In genomic region chr3:71989165-71989564, GRCh38 we compare ENCODE assay signal across 14 cellular contexts.
A peak's percentile ranks its signal among the peaks of the same experiment; 100 is the strongest.
DNase-seq lines count a peak whose midpoint lies in the region; TF ChIP-seq lines count a peak whose summit lies in the region.
"Had no signal": no experiment of that assay in that cellular context is flagged by ENCODE, and none has a peak within 500 bp of the region (broad histone marks: within the 10 kb centered on the region; RNA-seq: fewer than 3 reads in every experiment).

No MANE protein-coding gene starts in this region.

- DNase-seq in GOT3 (lab: John Stamatoyannopoulos, UW) (peak; percentile 32), RPMI7951 (ENCODE audit: low read depth) (peak; percentile 78), fibroblast of mammary gland (ENCODE audit: low read depth) (peak; percentile 95), NCI-H128 (lab: John Stamatoyannopoulos, UW; ENCODE audit: unreplicated experiment) (no peak), UCSD-AML1 (lab: John Stamatoyannopoulos, UW; ENCODE audit: unreplicated experiment) (no peak), SJCRH30 (no peak)
- no peak for DNase-seq in stimulated activated CD8-positive, alpha-beta memory T cell treated with anti-CD3 and anti-CD28 coated beads, Interleukin-4, amount 100 ng/mL, for 48 hours
- DNase-seq: lower lobe of right lung; natural killer cell; NCI-H1105 treated with DMSO at 0.1 percent for 48 hours; SK-N-SH; stimulated activated CD4-positive, alpha-beta T cell treated with anti-CD3 and anti-CD28 coated beads, Interleukin-15, amount 100 ng/mL, for 24 hours had no signal

- no peak overlapping the region for H2AFZ ChIP-seq in ACC112 (ENCODE audit: low read length, unreplicated experiment)

- H3K27me3 ChIP-seq in ACC112 (ENCODE audit: insufficient read depth, low read length) (no peaks in the 10 kb centered on the region), SJCRH30 (no peaks in the 10 kb centered on the region)

- H3K4me3 ChIP-seq in ACC112 (ENCODE audit: low read depth, low read length) (no peak overlapping the region), fibroblast of mammary gland (ENCODE audit: control insufficient read depth, low read depth, low read length) (no peak overlapping the region), SJCRH30 (no peak overlapping the region)
- H3K4me3 ChIP-seq: lower lobe of right lung, psoas muscle had no signal

- H3K27ac ChIP-seq in ACC112 (ENCODE audit: low read depth, low read length), result peak overlapping the region; percentile 17; the same call in 1 of the 2 replicates
- H3K27ac ChIP-seq in SJCRH30, result no peak overlapping the region
- H3K27ac ChIP-seq: lower lobe of right lung, psoas muscle had no signal

- TF ChIP-seq CTCF in fibroblast of mammary gland (conservative IDR thresholded peaks at IDR 0.05; ENCODE audit: control insufficient read depth, insufficient read depth, low read depth, low read length), result no peak

- no peaks in the 10 kb centered on the region for H3K79me2 ChIP-seq in ACC112 (ENCODE audit: control insufficient read depth, insufficient read depth, low read length, unreplicated experiment)

- H3K36me3 ChIP-seq in ACC112 (ENCODE audit: insufficient read depth, low read length) (no peaks in the 10 kb centered on the region), SJCRH30 (no peaks in the 10 kb centered on the region)
- H3K36me3 ChIP-seq: lower lobe of right lung had no signal

- peaks cover 5% of the 10 kb centered on the region for H3K4me1 ChIP-seq in ACC112 (ENCODE audit: control insufficient read depth, insufficient read depth, low read length, unreplicated experiment)
- H3K4me1 ChIP-seq in SJCRH30, result no peaks in the 10 kb centered on the region
- H3K4me1 ChIP-seq: lower lobe of right lung, psoas muscle had no signal

- no peaks in the 10 kb centered on the region for H3K9me3 ChIP-seq in SJCRH30 (replicated peaks)
- H3K9me3 ChIP-seq: lower lobe of right lung, psoas muscle, SK-N-SH had no signal

Comparison
In these comparisons a context has a peak if more than half of its experiments do, and no peak if none do; other contexts are left out.
1. DNase-seq: peak in GOT3 (single experiment), RPMI7951 (single experiment) and fibroblast of mammary gland (single experiment); none in NCI-H128 (single experiment), UCSD-AML1 (single experiment), stimulated activated CD8-positive, alpha-beta memory T cell treated with anti-CD3 and anti-CD28 coated beads, Interleukin-4, amount 100 ng/mL, for 48 hours (single experiment) and SJCRH30 (0 of 2).